Comparison of ENCODE assay signal across 9 cellular contexts in genomic region chr18:12777543-12777942, GRCh38.
DNase-seq lines count a peak whose midpoint lies in the region; ATAC-seq, FAIRE-seq and TF ChIP-seq lines count a peak whose summit lies in the region.
"Had no signal": no experiment of that assay in that cellular context is flagged by ENCODE, and none has a peak within 500 bp of the region (broad histone marks: within the 10 kb centered on the region; RNA-seq: fewer than 3 reads in every experiment).

No MANE protein-coding gene starts in this region.

- no peak for DNase-seq in Right ventricle myocardium superior
- no peak for DNase-seq in Right ventricle myocardium inferior (ENCODE audit: missing footprints)
- no peak for DNase-seq in choroid plexus epithelial cell (ENCODE audit: low read depth)
- DNase-seq in left lobe of liver (ENCODE audit: low spot score), result no peak
- no peak for DNase-seq in urothelium cell line (ENCODE audit: low spot score)
- DNase-seq in SK-N-DZ (ENCODE audit: low spot score), result no peak
- DNase-seq: amniotic stem cell had no signal

- H3K4me3 ChIP-seq in choroid plexus epithelial cell (ENCODE audit: low read depth, low read length), result peak overlapping the region; percentile 39

- peak; percentile 17 for FAIRE-seq in urothelium cell line (lab: Jason Lieb, UNC)

- TF ChIP-seq CTCF in choroid plexus epithelial cell (conservative IDR thresholded peaks at IDR 0.05; ENCODE audit: low read depth, low read length), result no peak

- ATAC-seq in Right ventricle myocardium superior (ENCODE audit: poor library complexity) (peak; percentile 31), Right ventricle myocardium inferior (no peak), left lobe of liver (peak; percentile 78), HG02981 (IDR thresholded peaks at IDR 0.05; ENCODE audit: unreplicated experiment) (no peak), GM18511 (IDR thresholded peaks at IDR 0.05; ENCODE audit: unreplicated experiment) (no peak)

- intact Hi-C loops in Right ventricle myocardium superior (cut with DNase I), result no loop called here
- intact Hi-C loops in Right ventricle myocardium inferior (cut with DNase I), result no loop called here

Comparison
In these comparisons a context has a peak if more than half of its experiments do, and no peak if none do; other contexts are left out.
1. ATAC-seq: peak in Right ventricle myocardium superior (single experiment) and left lobe of liver (single experiment); none in Right ventricle myocardium inferior (single experiment), HG02981 (single experiment) and GM18511 (single experiment).